ENCODE assay signal across 17 cellular contexts in the genomic region with DNA sequence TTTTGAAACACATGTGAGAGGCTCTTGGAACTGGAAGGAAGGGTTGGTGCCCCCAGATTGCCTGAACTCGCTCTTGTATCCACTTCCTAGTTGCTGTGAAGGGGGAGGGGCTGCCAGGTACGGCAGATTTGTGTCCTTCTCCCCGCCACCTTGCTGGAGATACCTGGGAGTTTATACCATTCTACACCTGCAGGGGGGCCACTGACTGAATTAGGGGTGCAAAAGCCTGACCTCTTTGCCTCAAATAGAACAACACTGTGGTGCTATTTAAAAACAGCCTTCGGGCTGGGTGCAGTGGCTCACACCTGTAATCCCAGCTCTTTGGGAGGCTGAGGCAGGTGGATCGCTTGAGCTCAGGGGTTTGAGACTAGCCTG. TPM values are rescaled to one million over a fixed set of nuclear protein-coding genes. Genes with fewer than 3 reads are reported as not detected.
"Had no signal": no experiment of that assay in that cellular context is flagged by ENCODE, and none has a peak within 500 bp of the region (broad histone marks: within the 10 kb centered on the region; RNA-seq: fewer than 3 reads in every experiment).

No MANE protein-coding gene starts in this region.

- H3K27me3 Mint-ChIP-seq: type B pancreatic cell had no signal

- H3K27me3 ChIP-seq: esophagus muscularis mucosa, gastroesophageal sphincter, suprapubic skin, thyroid gland had no signal

- H3K36me3 ChIP-seq: esophagus muscularis mucosa, gastroesophageal sphincter, suprapubic skin, thyroid gland had no signal

- DNase-seq: effector memory CD4-positive, alpha-beta T cell; glutamatergic neuron; kidney glomerular epithelial cell; natural killer cell; stimulated activated CD4-positive, alpha-beta T cell treated with anti-CD3 and anti-CD28 coated beads, Interleukin-4, amount 100 ng/mL, for 1 hour; stimulated activated CD8-positive, alpha-beta memory T cell treated with anti-CD3 and anti-CD28 coated beads, Interleukin-4, amount 100 ng/mL, for 48 hours; stimulated activated naive CD8-positive, alpha-beta T cell treated with anti-CD3 and anti-CD28 coated beads, Interleukin-15, Interleukin-2, amounts not matched to agents 100 U/mL and 50 U/mL, for 24 hours; thyroid gland had no signal

- H3K36me3 Mint-ChIP-seq: natural killer cell; stimulated activated effector memory CD8-positive, alpha-beta T cell treated with anti-CD3 and anti-CD28 coated beads, Interleukin-12 subunit alpha, Interleukin-12 subunit beta, amount 100 ng/mL, for 72 hours; type B pancreatic cell had no signal

- H3K27ac Mint-ChIP-seq: natural killer cell; stimulated activated effector memory CD8-positive, alpha-beta T cell treated with anti-CD3 and anti-CD28 coated beads, Interleukin-12 subunit alpha, Interleukin-12 subunit beta, amount 100 ng/mL, for 72 hours; type B pancreatic cell had no signal

- H3K4me3 ChIP-seq: esophagus muscularis mucosa, gastroesophageal sphincter, mucosa of descending colon, smooth muscle cell, suprapubic skin, thyroid gland had no signal

- H3K27ac ChIP-seq: epithelial cell of prostate, esophagus muscularis mucosa, gastroesophageal sphincter, suprapubic skin, thyroid gland had no signal

- H3K4me3 Mint-ChIP-seq: natural killer cell; neural crest cell; stimulated activated effector memory CD8-positive, alpha-beta T cell treated with anti-CD3 and anti-CD28 coated beads, Interleukin-12 subunit alpha, Interleukin-12 subunit beta, amount 100 ng/mL, for 72 hours; type B pancreatic cell had no signal

- H3K9me3 ChIP-seq: esophagus muscularis mucosa, gastroesophageal sphincter, mucosa of descending colon, suprapubic skin, thyroid gland had no signal

- H3K4me1 Mint-ChIP-seq: natural killer cell; neural crest cell; stimulated activated effector memory CD8-positive, alpha-beta T cell treated with anti-CD3 and anti-CD28 coated beads, Interleukin-12 subunit alpha, Interleukin-12 subunit beta, amount 100 ng/mL, for 72 hours had no signal

- ATAC-seq: gastroesophageal sphincter; natural killer cell; stimulated activated effector memory CD8-positive, alpha-beta T cell treated with anti-CD3 and anti-CD28 coated beads, Interleukin-12 subunit alpha, Interleukin-12 subunit beta, amount 100 ng/mL, for 72 hours; stimulated activated naive CD8-positive, alpha-beta T cell treated with anti-CD3 and anti-CD28 coated beads, Interleukin-15, Interleukin-2, amounts not matched to agents 100 U/mL and 50 U/mL, for 24 hours had no signal

- H3K9me3 Mint-ChIP-seq: natural killer cell; neural crest cell; stimulated activated effector memory CD8-positive, alpha-beta T cell treated with anti-CD3 and anti-CD28 coated beads, Interleukin-12 subunit alpha, Interleukin-12 subunit beta, amount 100 ng/mL, for 72 hours; type B pancreatic cell had no signal

RNA-seq across cellular contexts. Expression of a gene that starts 35.1 kb away (rescaled TPM):
- total RNA-seq: smooth muscle cell had no signal
